27 cellular contexts compared by ENCODE assay signal in the genomic region with DNA sequence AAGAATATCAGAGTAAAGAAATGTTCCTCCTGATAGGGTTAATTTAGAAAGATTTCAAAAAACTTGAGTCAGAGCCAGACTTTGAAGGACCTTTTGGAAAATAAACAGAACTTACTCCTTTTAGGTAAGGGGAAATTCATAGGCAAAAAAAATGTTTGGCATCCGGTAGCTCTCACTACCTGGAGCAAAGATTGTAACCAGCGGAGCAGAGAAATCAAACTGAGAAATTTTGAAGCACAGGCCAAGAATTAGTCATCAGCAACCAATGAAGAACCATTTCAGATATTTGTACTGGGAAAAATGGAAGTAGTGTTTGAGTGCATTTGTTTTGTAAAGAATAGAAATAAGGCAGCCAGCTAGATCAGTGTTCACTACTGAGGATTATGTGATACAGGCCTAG.
A peak's percentile ranks its signal among the peaks of the same experiment; 100 is the strongest.
DNase-seq lines count a peak whose midpoint lies in the region; ATAC-seq and TF ChIP-seq lines count a peak whose summit lies in the region.
"Had no signal": no experiment of that assay in that cellular context is flagged by ENCODE, and none has a peak within 500 bp of the region (broad histone marks: within the 10 kb centered on the region; RNA-seq: fewer than 3 reads in every experiment).

No MANE protein-coding gene starts in this region.

- CTCF ChIA-PET in naive thymus-derived CD4-positive, alpha-beta T cell (lab: Charles Lee): interaction anchor here (1.0 kb wide), 1 partner anchor 170 kb away, joined by 3 read pairs; no protein-coding TSS in a partner anchor
- CTCF ChIA-PET in PC-3 (lab: Charles Lee): no interaction called here

- no peaks in the 10 kb centered on the region for H3K9me3 ChIP-seq in naive thymus-derived CD4-positive, alpha-beta T cell (ENCODE audit: control insufficient read depth in 2 of 3, low read length in 3 of 3)
- H3K9me3 ChIP-seq in PC-3 (ENCODE audit: low read length): no peaks in the 10 kb centered on the region
- H3K9me3 ChIP-seq: BLaER1 treated with 17β-estradiol and CSF1 and Interleukin-3, amounts not matched to agents 10 nM and 100 nM; esophagus muscularis mucosa; SJCRH30; transverse colon had no signal

- no peak overlapping the region for H3K27ac ChIP-seq in naive thymus-derived CD4-positive, alpha-beta T cell (ENCODE audit: low read depth, low read length)
- no peak overlapping the region for H3K27ac ChIP-seq in PC-3 (ENCODE audit: low read length)
- peak overlapping the region in 3 of 59 donors; percentile 4 to 16 (median 11) for H3K27ac ChIP-seq in dorsolateral prefrontal cortex
- H3K27ac ChIP-seq: BLaER1 treated with 17β-estradiol and CSF1 and Interleukin-3, amounts not matched to agents 10 nM and 100 nM; esophagus muscularis mucosa; hepatocyte; HL-60; SJCRH30 had no signal

- BruUV-seq in PC-3 (replicated peaks; lab: Mats Ljungman, UMichigan): no TSS peak

- no peaks in the 10 kb centered on the region for H3K27me3 ChIP-seq in naive thymus-derived CD4-positive, alpha-beta T cell (ENCODE audit: control insufficient read depth in 2 of 2, insufficient read depth in 2 of 2, low read length in 2 of 2)
- H3K27me3 ChIP-seq in PC-3 (ENCODE audit: low read length) (no peaks in the 10 kb centered on the region), dorsolateral prefrontal cortex (no peaks in the 10 kb centered on the region)
- H3K27me3 ChIP-seq: BLaER1 treated with 17β-estradiol and CSF1 and Interleukin-3, amounts not matched to agents 10 nM and 100 nM; esophagus muscularis mucosa; hepatocyte; SJCRH30; transverse colon had no signal

- no peaks in the 10 kb centered on the region for H3K79me2 ChIP-seq in PC-3 (ENCODE audit: low read length)
- H3K79me2 ChIP-seq: hepatocyte had no signal

- H3K27me3 Mint-ChIP-seq in activated naive CD8-positive, alpha-beta T cell: no peaks in the 10 kb centered on the region
- no peaks in the 10 kb centered on the region for H3K27me3 Mint-ChIP-seq in activated naive CD8-positive, alpha-beta T cell treated with anti-CD3 and anti-CD28 coated beads, Interleukin-2, amount 50 U/mL, for 24 hours
- H3K27me3 Mint-ChIP-seq in naive thymus-derived CD4-positive, alpha-beta T cell: no peaks in the 10 kb centered on the region
- H3K27me3 Mint-ChIP-seq: activated CD8-positive, alpha-beta memory T cell treated with anti-CD3 and anti-CD28 coated beads, Interleukin-2, amount 10 ng/mL, durations not matched to agents 7 days and 5 days; activated T-helper 17 cell treated with anti-CD3 and anti-CD28 coated beads, Interleukin-2, amount 50 U/mL, for 72 hours; brain had no signal

- H3K9me2 ChIP-seq in PC-3 (replicated peaks; ENCODE audit: low read length): no peaks in the 10 kb centered on the region

- H3K4me1 ChIP-seq in naive thymus-derived CD4-positive, alpha-beta T cell (ENCODE audit: control insufficient read depth in 2 of 2, insufficient read depth in 2 of 2, low read length in 2 of 2): peaks cover 0 to 19% of the 10 kb centered on the region in 2 donors
- peaks cover 12% of the 10 kb centered on the region; the same call in 1 of the 2 replicates for H3K4me1 ChIP-seq in PC-3 (ENCODE audit: insufficient read depth, low read length)
- H3K4me1 ChIP-seq: SJCRH30 had no signal

- H3K27ac Mint-ChIP-seq in activated naive CD8-positive, alpha-beta T cell: peak overlapping the region; percentile 75
- H3K27ac Mint-ChIP-seq in activated naive CD8-positive, alpha-beta T cell treated with anti-CD3 and anti-CD28 coated beads, Interleukin-2, amount 50 U/mL, for 24 hours: no peak overlapping the region
- peak overlapping the region in 6 of 9 donors; percentile 33 to 98 (median 58) for H3K27ac Mint-ChIP-seq in naive thymus-derived CD4-positive, alpha-beta T cell
- H3K27ac Mint-ChIP-seq: activated CD8-positive, alpha-beta memory T cell treated with anti-CD3 and anti-CD28 coated beads, Interleukin-2, amount 10 ng/mL, durations not matched to agents 7 days and 5 days; brain had no signal

- peaks cover 53% of the 10 kb centered on the region for H3K4me1 Mint-ChIP-seq in activated naive CD8-positive, alpha-beta T cell (ENCODE audit: low read depth)
- peaks cover 30% of the 10 kb centered on the region for H3K4me1 Mint-ChIP-seq in activated naive CD8-positive, alpha-beta T cell treated with anti-CD3 and anti-CD28 coated beads, Interleukin-2, amount 50 U/mL, for 24 hours
- H3K4me1 Mint-ChIP-seq in naive thymus-derived CD4-positive, alpha-beta T cell: peaks cover 23 to 71% (median 40%) of the 10 kb centered on the region in 7 donors
- H3K4me1 Mint-ChIP-seq: brain had no signal

- no peak overlapping the region for H3K4me3 ChIP-seq in naive thymus-derived CD4-positive, alpha-beta T cell (ENCODE audit: low read length)
- H3K4me3 ChIP-seq in PC-3 (ENCODE audit: low read length) (no peak overlapping the region), dorsolateral prefrontal cortex (no peak overlapping the region)
- H3K4me3 ChIP-seq: BLaER1 treated with 17β-estradiol and CSF1 and Interleukin-3, amounts not matched to agents 10 nM and 100 nM; esophagus muscularis mucosa; hepatocyte; SJCRH30; transverse colon had no signal

- H2AFZ ChIP-seq in PC-3 (ENCODE audit: low read length): no peak overlapping the region
- H2AFZ ChIP-seq: hepatocyte had no signal

- no peak for ATAC-seq in activated naive CD8-positive, alpha-beta T cell treated with anti-CD3 and anti-CD28 coated beads, Interleukin-2, amount 50 U/mL, for 24 hours
- no peak for ATAC-seq in naive thymus-derived CD4-positive, alpha-beta T cell
- ATAC-seq in PC-3: no peak
- ATAC-seq: activated CD8-positive, alpha-beta memory T cell treated with anti-CD3 and anti-CD28 coated beads, Interleukin-2, amount 10 ng/mL, durations not matched to agents 7 days and 5 days; activated T-helper 17 cell treated with anti-CD3 and anti-CD28 coated beads, Interleukin-2, amount 50 U/mL, for 72 hours had no signal

- POLR2A ChIA-PET in naive thymus-derived CD4-positive, alpha-beta T cell (lab: Charles Lee): interaction anchor here (1.1 kb wide), 1 partner anchor 125 kb away, joined by 3 read pairs; no protein-coding TSS in a partner anchor
- POLR2A ChIA-PET in PC-3 (lab: Charles Lee; ENCODE audit: unreplicated experiment): no interaction called here

- no peaks in the 10 kb centered on the region for H4K20me1 ChIP-seq in PC-3 (ENCODE audit: low read length)
- H4K20me1 ChIP-seq: BLaER1 treated with 17β-estradiol and CSF1 and Interleukin-3, amounts not matched to agents 10 nM and 100 nM had no signal

- H3K36me3 Mint-ChIP-seq in activated naive CD8-positive, alpha-beta T cell: peaks cover 31% of the 10 kb centered on the region
- peaks cover 16% of the 10 kb centered on the region for H3K36me3 Mint-ChIP-seq in activated naive CD8-positive, alpha-beta T cell treated with anti-CD3 and anti-CD28 coated beads, Interleukin-2, amount 50 U/mL, for 24 hours (ENCODE audit: low read depth)
- H3K36me3 Mint-ChIP-seq in naive thymus-derived CD4-positive, alpha-beta T cell: peaks cover 3 to 59% (median 40%) of the 10 kb centered on the region in 5 donors

- no peak for TF ChIP-seq CTCF in PC-3 (conservative IDR thresholded peaks at IDR 0.05; ENCODE audit: low read depth, low read length)
- TF ChIP-seq CTCF in dorsolateral prefrontal cortex (IDR thresholded peaks at IDR 0.05 in 54 of 56, conservative IDR thresholded peaks at IDR 0.05 in 2 of 56; ENCODE audit: low read depth in 1 of 56, partially characterized antibody in 56 of 56): no peak

- no peak overlapping the region for H3K4me2 ChIP-seq in PC-3 (ENCODE audit: low read length)
- H3K4me2 ChIP-seq: BLaER1 treated with 17β-estradiol and CSF1 and Interleukin-3, amounts not matched to agents 10 nM and 100 nM; hepatocyte had no signal

- H3K4me3 Mint-ChIP-seq in activated naive CD8-positive, alpha-beta T cell: no peak overlapping the region
- H3K4me3 Mint-ChIP-seq in activated naive CD8-positive, alpha-beta T cell treated with anti-CD3 and anti-CD28 coated beads, Interleukin-2, amount 50 U/mL, for 24 hours: no peak overlapping the region
- no peak overlapping the region for H3K4me3 Mint-ChIP-seq in naive thymus-derived CD4-positive, alpha-beta T cell
- H3K4me3 Mint-ChIP-seq: activated CD8-positive, alpha-beta memory T cell treated with anti-CD3 and anti-CD28 coated beads, Interleukin-2, amount 10 ng/mL, durations not matched to agents 7 days and 5 days; activated T-helper 17 cell treated with anti-CD3 and anti-CD28 coated beads, Interleukin-2, amount 50 U/mL, for 72 hours; brain had no signal

- H3K36me3 ChIP-seq in naive thymus-derived CD4-positive, alpha-beta T cell (ENCODE audit: control insufficient read depth in 2 of 3, insufficient read depth in 3 of 3, low read length in 3 of 3): peaks cover 0 to 49% (median 10%) of the 10 kb centered on the region in 3 experiments
- no peaks in the 10 kb centered on the region for H3K36me3 ChIP-seq in PC-3 (ENCODE audit: low read depth, low read length)
- H3K36me3 ChIP-seq: SJCRH30 had no signal

- H3F3A ChIP-seq in PC-3 (ENCODE audit: low read length, unreplicated experiment): no peaks in the 10 kb centered on the region

- no peak for DNase-seq in activated naive CD8-positive, alpha-beta T cell treated with anti-CD3 and anti-CD28 coated beads, Interleukin-2, amount 50 U/mL, for 24 hours
- peak; percentile 13 for DNase-seq in cerebellum (ENCODE audit: low spot score)
- no peak for DNase-seq in naive thymus-derived CD4-positive, alpha-beta T cell
- DNase-seq in PC-3: no peak
- DNase-seq in effector CD4-positive, alpha-beta T cell: no peak
- no peak for DNase-seq in NCI-H146 (lab: John Stamatoyannopoulos, UW)
- no peak for DNase-seq in dorsolateral prefrontal cortex
- DNase-seq: ACHN; activated CD8-positive, alpha-beta memory T cell treated with anti-CD3 and anti-CD28 coated beads, Interleukin-2, amount 10 ng/mL, durations not matched to agents 7 days and 5 days; EL; foreskin melanocyte; HCEC 1CT; islet precursor cell; NCI-H187; NCI-H69; nucleus accumbens; SJCRH30; stimulated activated CD8-positive, alpha-beta memory T cell treated with anti-CD3 and anti-CD28 coated beads, Interleukin-4, amount 100 ng/mL, for 48 hours; T-helper 1 cell; transverse colon had no signal

- H3K9ac ChIP-seq in PC-3 (ENCODE audit: low read length): no peak overlapping the region
- H3K9ac ChIP-seq: BLaER1 treated with 17β-estradiol and CSF1 and Interleukin-3, amounts not matched to agents 10 nM and 100 nM had no signal

- intact Hi-C loops in naive thymus-derived CD4-positive, alpha-beta T cell (cut with micrococcal nuclease): no loop called here
- intact Hi-C loops in PC-3 (cut with micrococcal nuclease): no loop called here
- intact Hi-C loops in dorsolateral prefrontal cortex (cut with DNase I): no loop called here

- H3K9me3 Mint-ChIP-seq in activated naive CD8-positive, alpha-beta T cell (ENCODE audit: low read depth): no peaks in the 10 kb centered on the region
- H3K9me3 Mint-ChIP-seq in activated naive CD8-positive, alpha-beta T cell treated with anti-CD3 and anti-CD28 coated beads, Interleukin-2, amount 50 U/mL, for 24 hours: peaks cover 5% of the 10 kb centered on the region
- H3K9me3 Mint-ChIP-seq in naive thymus-derived CD4-positive, alpha-beta T cell: peaks cover 0 to 5% (median 0%) of the 10 kb centered on the region in 11 donors
- H3K9me3 Mint-ChIP-seq: activated T-helper 17 cell treated with anti-CD3 and anti-CD28 coated beads, Interleukin-2, amount 50 U/mL, for 72 hours had no signal
